1 cellular context compared by ENCODE assay signal in the genomic region with DNA sequence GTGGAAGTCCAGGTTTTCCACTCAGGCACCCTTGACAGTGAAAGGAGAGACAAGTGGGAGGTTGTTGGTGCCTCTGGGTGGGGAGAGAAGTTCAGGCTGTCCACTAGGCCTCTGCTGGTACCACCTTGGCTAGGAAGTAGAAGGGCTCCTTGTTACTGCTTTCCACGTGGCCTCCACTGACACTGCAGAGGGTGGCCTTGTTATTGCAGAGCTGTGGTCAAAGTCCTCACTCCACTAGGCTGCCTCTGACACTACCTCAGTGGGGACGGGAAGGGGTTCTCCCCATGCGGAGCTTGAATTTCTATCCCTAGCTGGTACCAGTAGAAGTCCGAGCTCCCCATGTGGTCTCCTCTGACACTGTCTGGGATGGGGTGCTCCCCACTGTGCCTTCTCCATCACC.
TF ChIP-seq lines count a peak whose summit lies in the region.

No MANE protein-coding gene starts in this region.

TF ChIP-seq in SK-N-SH treated with all-trans-retinoic acid at 6 μM for 48 hours, 23 proteins besides CTCF, POLR2A, EP300 and RAD21 (continued from another document):
- TF ChIP-seq, protein P1, sequence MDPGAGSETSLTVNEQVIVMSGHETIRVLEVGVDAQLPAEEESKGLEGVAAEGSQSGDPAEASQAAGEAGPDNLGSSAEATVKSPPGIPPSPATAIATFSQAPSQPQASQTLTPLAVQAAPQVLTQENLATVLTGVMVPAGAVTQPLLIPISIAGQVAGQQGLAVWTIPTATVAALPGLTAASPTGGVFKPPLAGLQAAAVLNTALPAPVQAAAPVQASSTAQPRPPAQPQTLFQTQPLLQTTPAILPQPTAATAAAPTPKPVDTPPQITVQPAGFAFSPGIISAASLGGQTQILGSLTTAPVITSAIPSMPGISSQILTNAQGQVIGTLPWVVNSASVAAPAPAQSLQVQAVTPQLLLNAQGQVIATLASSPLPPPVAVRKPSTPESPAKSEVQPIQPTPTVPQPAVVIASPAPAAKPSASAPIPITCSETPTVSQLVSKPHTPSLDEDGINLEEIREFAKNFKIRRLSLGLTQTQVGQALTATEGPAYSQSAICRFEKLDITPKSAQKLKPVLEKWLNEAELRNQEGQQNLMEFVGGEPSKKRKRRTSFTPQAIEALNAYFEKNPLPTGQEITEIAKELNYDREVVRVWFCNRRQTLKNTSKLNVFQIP (CRISPR knock-in tag; IDR thresholded peaks at IDR 0.05; ENCODE audit: borderline replicate concordance, low read depth) = no peak
- no peak for TF ChIP-seq ZNF565 (CRISPR knock-in tag; conservative IDR thresholded peaks at IDR 0.05; ENCODE audit: low read depth)
- no peak for TF ChIP-seq ESRRG (CRISPR knock-in tag; IDR thresholded peaks at IDR 0.05)
- TF ChIP-seq ISL1 (CRISPR knock-in tag; IDR thresholded peaks at IDR 0.05) = no peak
TF ChIP-seq in SK-N-SH treated with all-trans-retinoic acid at 6 μM for 48 hours: peak in this region for 0.
